ENCODE assay signal across 1 cellular context in the genomic region with DNA sequence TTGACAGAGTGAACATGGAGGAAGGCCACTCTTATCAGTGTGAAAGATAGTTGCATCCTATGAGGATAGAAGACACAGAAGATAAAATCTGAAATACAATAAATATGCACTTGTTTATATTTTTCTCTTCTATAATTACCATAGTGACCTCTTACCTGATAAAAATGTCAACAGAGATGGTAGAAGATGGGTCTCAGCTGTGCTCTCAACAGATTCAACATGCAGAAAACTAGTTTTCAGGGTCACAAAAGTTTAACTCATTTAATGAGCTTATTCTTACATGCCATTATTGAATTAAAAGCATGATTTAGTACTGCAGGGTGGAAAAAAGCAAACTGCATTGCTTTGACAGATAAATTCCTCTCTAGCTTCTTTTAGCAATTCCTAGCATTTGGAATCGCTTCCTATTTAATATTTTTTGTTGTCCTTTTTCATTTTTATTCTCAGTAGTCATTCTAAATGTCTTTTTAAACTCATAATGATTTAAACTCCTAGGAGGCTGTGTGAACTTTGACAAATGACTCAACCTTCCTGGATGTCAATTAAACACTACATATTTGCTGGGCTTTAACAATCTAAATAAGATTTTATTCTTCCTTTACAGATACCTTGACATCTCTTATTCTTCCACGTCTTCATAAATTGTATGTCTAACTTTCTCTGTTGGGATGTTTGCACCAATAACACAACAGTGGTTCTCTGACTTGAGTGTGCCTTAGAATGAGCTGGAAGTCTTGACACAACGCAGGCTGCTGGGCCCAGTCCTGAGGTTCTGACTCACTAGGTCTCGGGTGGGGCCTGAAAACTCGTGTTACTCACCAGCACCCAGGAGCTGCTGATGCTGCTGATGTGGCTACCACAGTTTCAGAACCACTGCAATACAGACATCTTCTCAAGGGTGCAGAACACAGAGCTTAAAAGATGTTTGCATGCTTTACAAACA.
TF ChIP-seq lines count a peak whose summit lies in the region.

No MANE protein-coding gene starts in this region.

TF ChIP-seq in HCT116, 20 proteins besides CTCF, POLR2A, EP300 and RAD21 (continued from another document):
- TF ChIP-seq, protein P1, sequence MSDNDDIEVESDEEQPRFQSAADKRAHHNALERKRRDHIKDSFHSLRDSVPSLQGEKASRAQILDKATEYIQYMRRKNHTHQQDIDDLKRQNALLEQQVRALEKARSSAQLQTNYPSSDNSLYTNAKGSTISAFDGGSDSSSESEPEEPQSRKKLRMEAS (IDR thresholded peaks at IDR 0.05), result 0 out of 2 replicates have a peak, but pooled peaks have one; percentile 11
- TF ChIP-seq TCF7L2 (IDR thresholded peaks at IDR 0.05; ENCODE audit: borderline replicate concordance, extremely low read depth, insufficient read depth, insufficient read length), result no peak
- no peak for TF ChIP-seq EZH2 (IDR thresholded peaks at IDR 0.05)
- no peak for TF ChIP-seq ZNF274 (IDR thresholded peaks at IDR 0.05; ENCODE audit: low read depth, low read length)
- TF ChIP-seq, protein P2, sequence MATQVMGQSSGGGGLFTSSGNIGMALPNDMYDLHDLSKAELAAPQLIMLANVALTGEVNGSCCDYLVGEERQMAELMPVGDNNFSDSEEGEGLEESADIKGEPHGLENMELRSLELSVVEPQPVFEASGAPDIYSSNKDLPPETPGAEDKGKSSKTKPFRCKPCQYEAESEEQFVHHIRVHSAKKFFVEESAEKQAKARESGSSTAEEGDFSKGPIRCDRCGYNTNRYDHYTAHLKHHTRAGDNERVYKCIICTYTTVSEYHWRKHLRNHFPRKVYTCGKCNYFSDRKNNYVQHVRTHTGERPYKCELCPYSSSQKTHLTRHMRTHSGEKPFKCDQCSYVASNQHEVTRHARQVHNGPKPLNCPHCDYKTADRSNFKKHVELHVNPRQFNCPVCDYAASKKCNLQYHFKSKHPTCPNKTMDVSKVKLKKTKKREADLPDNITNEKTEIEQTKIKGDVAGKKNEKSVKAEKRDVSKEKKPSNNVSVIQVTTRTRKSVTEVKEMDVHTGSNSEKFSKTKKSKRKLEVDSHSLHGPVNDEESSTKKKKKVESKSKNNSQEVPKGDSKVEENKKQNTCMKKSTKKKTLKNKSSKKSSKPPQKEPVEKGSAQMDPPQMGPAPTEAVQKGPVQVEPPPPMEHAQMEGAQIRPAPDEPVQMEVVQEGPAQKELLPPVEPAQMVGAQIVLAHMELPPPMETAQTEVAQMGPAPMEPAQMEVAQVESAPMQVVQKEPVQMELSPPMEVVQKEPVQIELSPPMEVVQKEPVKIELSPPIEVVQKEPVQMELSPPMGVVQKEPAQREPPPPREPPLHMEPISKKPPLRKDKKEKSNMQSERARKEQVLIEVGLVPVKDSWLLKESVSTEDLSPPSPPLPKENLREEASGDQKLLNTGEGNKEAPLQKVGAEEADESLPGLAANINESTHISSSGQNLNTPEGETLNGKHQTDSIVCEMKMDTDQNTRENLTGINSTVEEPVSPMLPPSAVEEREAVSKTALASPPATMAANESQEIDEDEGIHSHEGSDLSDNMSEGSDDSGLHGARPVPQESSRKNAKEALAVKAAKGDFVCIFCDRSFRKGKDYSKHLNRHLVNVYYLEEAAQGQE (IDR thresholded peaks at IDR 0.05; ENCODE audit: low read depth), result no peak
- TF ChIP-seq EZH2phosphoT487 (IDR thresholded peaks at IDR 0.05; ENCODE audit: borderline replicate concordance), result no peak
- no peak for TF ChIP-seq CBX3 (IDR thresholded peaks at IDR 0.05; ENCODE audit: low read depth)
